17 cellular contexts compared by ENCODE assay signal in genomic region chr9:4594994-4595393, GRCh38.
DNase-seq lines count a peak whose midpoint lies in the region; ATAC-seq, FAIRE-seq and TF ChIP-seq lines count a peak whose summit lies in the region.
"Had no signal": no experiment of that assay in that cellular context is flagged by ENCODE, and none has a peak within 500 bp of the region (broad histone marks: within the 10 kb centered on the region; RNA-seq: fewer than 3 reads in every experiment).

No MANE protein-coding gene starts in this region.

- H3K4me3 ChIP-seq in hepatocyte (no peak overlapping the region), tibial nerve (no peak overlapping the region)
- H3K4me3 ChIP-seq: BLaER1 treated with 17β-estradiol and CSF1 and Interleukin-3, amounts not matched to agents 10 nM and 100 nM had no signal

- H3K79me2 ChIP-seq in hepatocyte, result no peaks in the 10 kb centered on the region

- no peak overlapping the region for H3K4me3 Mint-ChIP-seq in activated CD8-positive, alpha-beta T cell treated with anti-CD3 and anti-CD28 coated beads, Interleukin-2, amount 10 ng/mL, durations not matched to agents 7 days and 5 days
- H3K4me3 Mint-ChIP-seq in activated CD8-positive, alpha-beta T cell treated with anti-CD3 and anti-CD28 coated beads for 36 hours, result no peak overlapping the region

- TF ChIP-seq EP300 in tibial nerve (IDR thresholded peaks at IDR 0.05), result no peak

- no peak overlapping the region for H3K4me2 ChIP-seq in hepatocyte
- H3K4me2 ChIP-seq: BLaER1 treated with 17β-estradiol and CSF1 and Interleukin-3, amounts not matched to agents 10 nM and 100 nM; SK-N-SH had no signal

- DNase-seq in activated CD8-positive, alpha-beta T cell treated with anti-CD3 and anti-CD28 coated beads, Interleukin-2, amount 10 ng/mL, durations not matched to agents 7 days and 5 days, result no peak
- DNase-seq in activated CD8-positive, alpha-beta T cell treated with anti-CD3 and anti-CD28 coated beads for 36 hours, result no peak
- DNase-seq in hepatocyte (ENCODE audit: low spot score) (no peak), tibial nerve (ENCODE audit: low spot score in 2 of 2) (no peak), GM12892 (ENCODE audit: insufficient read length) (no peak), cerebellar cortex (ENCODE audit: low spot score) (no peak)
- no peak for DNase-seq in activated CD8-positive, alpha-beta memory T cell treated with anti-CD3 and anti-CD28 coated beads for 24 hours
- DNase-seq: Caco-2, DMS153, NCI-H1092, NCI-H226, NCI-H524 treated with DMSO at 0.1 percent for 48 hours, SHP77, SK-N-SH had no signal

- no peak overlapping the region for H2AFZ ChIP-seq in hepatocyte

- POLR2A ChIA-PET in activated CD8-positive, alpha-beta T cell treated with anti-CD3 and anti-CD28 coated beads, Interleukin-2, amount 10 ng/mL, durations not matched to agents 7 days and 5 days (lab: Charles Lee), result no interaction called here
- POLR2A ChIA-PET in activated CD8-positive, alpha-beta T cell treated with anti-CD3 and anti-CD28 coated beads for 36 hours (lab: Charles Lee), result no interaction called here

- no peaks in the 10 kb centered on the region for H4K20me1 ChIP-seq in hepatocyte (ENCODE audit: insufficient read depth, poor library complexity, severe bottlenecking)
- H4K20me1 ChIP-seq: BLaER1 treated with 17β-estradiol and CSF1 and Interleukin-3, amounts not matched to agents 10 nM and 100 nM had no signal

- TF ChIP-seq CTCF in activated CD8-positive, alpha-beta T cell treated with anti-CD3 and anti-CD28 coated beads for 36 hours (IDR thresholded peaks at IDR 0.05), result no peak
- TF ChIP-seq CTCF in hepatocyte (IDR thresholded peaks at IDR 0.05; ENCODE audit: poor library complexity) (no peak), tibial nerve (IDR thresholded peaks at IDR 0.05) (no peak)

- H3K9me3 ChIP-seq in hepatocyte (ENCODE audit: low read depth), result no peaks in the 10 kb centered on the region
- no peaks in the 10 kb centered on the region for H3K9me3 ChIP-seq in tibial nerve
- H3K9me3 ChIP-seq: Caco-2, SK-N-SH had no signal

- H3K36me3 Mint-ChIP-seq in activated CD8-positive, alpha-beta T cell treated with anti-CD3 and anti-CD28 coated beads, Interleukin-2, amount 10 ng/mL, durations not matched to agents 7 days and 5 days (ENCODE audit: low read depth), result no peaks in the 10 kb centered on the region
- H3K36me3 Mint-ChIP-seq in activated CD8-positive, alpha-beta T cell treated with anti-CD3 and anti-CD28 coated beads for 36 hours (ENCODE audit: low read depth), result no peaks in the 10 kb centered on the region

- TF ChIP-seq POLR2A in tibial nerve (IDR thresholded peaks at IDR 0.05) (no peak), GM12892 (IDR thresholded peaks at IDR 0.05; ENCODE audit: low read depth, low read length) (no peak)

- H3K27ac ChIP-seq in hepatocyte (peak overlapping the region; percentile 1), tibial nerve (peak overlapping the region; percentile 2 to 78 (median 34))

- H3K27me3 Mint-ChIP-seq in activated CD8-positive, alpha-beta T cell treated with anti-CD3 and anti-CD28 coated beads, Interleukin-2, amount 10 ng/mL, durations not matched to agents 7 days and 5 days (ENCODE audit: low read depth), result peaks cover 3% of the 10 kb centered on the region
- H3K27me3 Mint-ChIP-seq in activated CD8-positive, alpha-beta T cell treated with anti-CD3 and anti-CD28 coated beads for 36 hours, result no peaks in the 10 kb centered on the region

- no peak for ATAC-seq in activated CD8-positive, alpha-beta T cell treated with anti-CD3 and anti-CD28 coated beads, Interleukin-2, amount 10 ng/mL, durations not matched to agents 7 days and 5 days
- ATAC-seq in activated CD8-positive, alpha-beta T cell treated with anti-CD3 and anti-CD28 coated beads for 36 hours, result no peak
- ATAC-seq in HG02885 (IDR thresholded peaks at IDR 0.05; ENCODE audit: poor library complexity, unreplicated experiment), result peak; percentile 71

- intact Hi-C loops in activated CD8-positive, alpha-beta T cell treated with anti-CD3 and anti-CD28 coated beads for 36 hours (cut with micrococcal nuclease), result no loop called here

- no peaks in the 10 kb centered on the region for H3K9me2 ChIP-seq in hepatocyte (replicated peaks; ENCODE audit: insufficient read depth)
- H3K9me2 ChIP-seq: SK-N-SH had no signal

- WGBS in hepatocyte (ENCODE audit: low lambda C conversion rate, missing lambda C conversion rate), result 69% methylated on average over 2 of the region's 2 CpGs
- 60 to 70% methylated on average over 2 of the region's 2 CpGs for WGBS in tibial nerve, 2 donors

- peaks cover 10% of the 10 kb centered on the region for H3K4me1 ChIP-seq in hepatocyte (ENCODE audit: insufficient read depth)
- H3K4me1 ChIP-seq in tibial nerve, result peaks cover 0 to 28% (median 2%) of the 10 kb centered on the region in 4 donors
- H3K4me1 ChIP-seq: Caco-2 had no signal

- peaks cover 23% of the 10 kb centered on the region for H3K4me1 Mint-ChIP-seq in activated CD8-positive, alpha-beta T cell treated with anti-CD3 and anti-CD28 coated beads, Interleukin-2, amount 10 ng/mL, durations not matched to agents 7 days and 5 days (ENCODE audit: low read depth)
- peaks cover 28% of the 10 kb centered on the region for H3K4me1 Mint-ChIP-seq in activated CD8-positive, alpha-beta T cell treated with anti-CD3 and anti-CD28 coated beads for 36 hours (ENCODE audit: low read depth)

- H3K27ac Mint-ChIP-seq in activated CD8-positive, alpha-beta T cell treated with anti-CD3 and anti-CD28 coated beads, Interleukin-2, amount 10 ng/mL, durations not matched to agents 7 days and 5 days, result peak overlapping the region; percentile 9
- no peak overlapping the region for H3K27ac Mint-ChIP-seq in activated CD8-positive, alpha-beta T cell treated with anti-CD3 and anti-CD28 coated beads for 36 hours

- FAIRE-seq in GM12892 (lab: Jason Lieb, UNC), result no peak
- FAIRE-seq: H1 had no signal

- H3K27me3 ChIP-seq in hepatocyte, result no peaks in the 10 kb centered on the region
- no peaks in the 10 kb centered on the region for H3K27me3 ChIP-seq in tibial nerve
- H3K27me3 ChIP-seq: BLaER1 treated with 17β-estradiol and CSF1 and Interleukin-3, amounts not matched to agents 10 nM and 100 nM had no signal

- no peaks in the 10 kb centered on the region for H3K36me3 ChIP-seq in hepatocyte (replicated peaks; ENCODE audit: insufficient read depth, low read depth)
- no peaks in the 10 kb centered on the region for H3K36me3 ChIP-seq in tibial nerve
- H3K36me3 ChIP-seq: BLaER1 treated with 17β-estradiol and CSF1 and Interleukin-3, amounts not matched to agents 10 nM and 100 nM had no signal

- CTCF ChIA-PET in activated CD8-positive, alpha-beta T cell treated with anti-CD3 and anti-CD28 coated beads, Interleukin-2, amount 10 ng/mL, durations not matched to agents 7 days and 5 days (lab: Charles Lee), result interaction anchor here (1.9 kb wide), 1 partner anchor 10 kb away, joined by 4 read pairs; no protein-coding TSS in a partner anchor
- CTCF ChIA-PET in activated CD8-positive, alpha-beta T cell treated with anti-CD3 and anti-CD28 coated beads for 36 hours (lab: Charles Lee), result no interaction called here

- no peaks in the 10 kb centered on the region for H3K9me3 Mint-ChIP-seq in activated CD8-positive, alpha-beta T cell treated with anti-CD3 and anti-CD28 coated beads, Interleukin-2, amount 10 ng/mL, durations not matched to agents 7 days and 5 days (ENCODE audit: insufficient read depth)
- no peaks in the 10 kb centered on the region for H3K9me3 Mint-ChIP-seq in activated CD8-positive, alpha-beta T cell treated with anti-CD3 and anti-CD28 coated beads for 36 hours
